Comparison of ENCODE assay signal across 10 cellular contexts in genomic region chr19:38062959-38063786, GRCh38.
DNase-seq lines count a peak whose midpoint lies in the region; ATAC-seq and TF ChIP-seq lines count a peak whose summit lies in the region.
"Had no signal": no experiment of that assay in that cellular context is flagged by ENCODE, and none has a peak within 500 bp of the region (broad histone marks: within the 10 kb centered on the region; RNA-seq: fewer than 3 reads in every experiment).

No MANE protein-coding gene starts in this region.

- no peak overlapping the region for H3K4me2 ChIP-seq in hepatocyte
- H3K4me2 ChIP-seq: PC-9 had no signal

- no peaks in the 10 kb centered on the region for H3K9me2 ChIP-seq in hepatocyte (replicated peaks; ENCODE audit: insufficient read depth)

- H3K27ac ChIP-seq in hepatocyte = peak overlapping the region; percentile 66
- H3K27ac ChIP-seq: PC-9 had no signal

- no peaks in the 10 kb centered on the region for H3K27me3 ChIP-seq in hepatocyte

- no peak overlapping the region for H3K4me3 ChIP-seq in hepatocyte
- H3K4me3 ChIP-seq: PC-9 had no signal

- no peak for TF ChIP-seq CTCF in hepatocyte (IDR thresholded peaks at IDR 0.05; ENCODE audit: poor library complexity)

- H3K36me3 ChIP-seq in hepatocyte (replicated peaks; ENCODE audit: insufficient read depth, low read depth) = no peaks in the 10 kb centered on the region

- H3K79me2 ChIP-seq in hepatocyte = peaks cover 21% of the 10 kb centered on the region

- peaks cover 3% of the 10 kb centered on the region for H4K20me1 ChIP-seq in hepatocyte (ENCODE audit: insufficient read depth, poor library complexity, severe bottlenecking)

- peaks cover 12% of the 10 kb centered on the region for H3K4me1 ChIP-seq in hepatocyte (ENCODE audit: insufficient read depth)

- WGBS in hepatocyte (ENCODE audit: low lambda C conversion rate, missing lambda C conversion rate) = 52% methylated on average over 21 of the region's 21 CpGs

- H2AFZ ChIP-seq in hepatocyte = no peak overlapping the region
- H2AFZ ChIP-seq: PC-9 had no signal

- H3K9me3 ChIP-seq in hepatocyte (ENCODE audit: low read depth) = no peaks in the 10 kb centered on the region

- ATAC-seq in GM21529 (IDR thresholded peaks at IDR 0.05; ENCODE audit: unreplicated experiment) = no peak
- no peak for ATAC-seq in GM18870 (IDR thresholded peaks at IDR 0.05; ENCODE audit: unreplicated experiment)
- no peak for ATAC-seq in HG03469 (IDR thresholded peaks at IDR 0.05; ENCODE audit: unreplicated experiment)
- ATAC-seq: activated CD8-positive, alpha-beta T cell treated with anti-CD3 and anti-CD28 coated beads for 36 hours had no signal

- DNase-seq in NCI-H1694 treated with DMSO at 0.1 percent for 48 hours (lab: John Stamatoyannopoulos, UW) (peak; percentile 47), NCI-H1694 (lab: John Stamatoyannopoulos, UW) (no peak), NCI-H82 (lab: John Stamatoyannopoulos, UW) (peak; percentile 99), hepatocyte (ENCODE audit: low spot score) (no peak), superior temporal gyrus (ENCODE audit: extremely low spot score) (peak; percentile 22)
- DNase-seq: activated CD8-positive, alpha-beta T cell treated with anti-CD3 and anti-CD28 coated beads for 36 hours; PC-9 had no signal

Comparison
In these comparisons a context has a peak if more than half of its experiments do, and no peak if none do; other contexts are left out.
1. DNase-seq: peak in NCI-H1694 treated with DMSO at 0.1 percent for 48 hours (single experiment), NCI-H82 (single experiment) and superior temporal gyrus (single experiment); none in NCI-H1694 (single experiment) and hepatocyte (single experiment).